Comparison of ENCODE assay signal across 28 cellular contexts in genomic region chr16:22678311-22678710, GRCh38.
"Had no signal": no experiment of that assay in that cellular context is flagged by ENCODE, and none has a peak within 500 bp of the region (broad histone marks: within the 10 kb centered on the region; RNA-seq: fewer than 3 reads in every experiment).

No MANE protein-coding gene starts in this region.

- DNase-seq: hypothalamus; immature natural killer cell; left ventricle myocardium inferior; mesendoderm; naive B cell; nephron progenitor cell; occipital lobe; ovary; right lobe of liver; stimulated activated CD4-positive, alpha-beta T cell treated with anti-CD3 and anti-CD28 coated beads, Interleukin-1b, Interleukin-23, amount 100 ng/mL, for 48 hours; stimulated activated CD4-positive, alpha-beta T cell treated with anti-CD3 and anti-CD28 coated beads, Interleukin-2, amount 100 ng/mL, for 48 hours; stimulated activated CD4-positive, alpha-beta T cell treated with anti-CD3 and anti-CD28 coated beads, Interleukin-4, amount 100 ng/mL, for 4 hours; stimulated activated CD8-positive, alpha-beta memory T cell treated with anti-CD3 and anti-CD28 coated beads, Interleukin-4, amount 100 ng/mL, for 48 hours; stimulated activated naive CD4-positive, alpha-beta T cell treated with Interleukin-2 at 50 U/mL for 16 hours; stimulated activated naive CD8-positive, alpha-beta T cell treated with anti-CD3 and anti-CD28 coated beads, Interleukin-15, amount 100 ng/mL, for 72 hours; substantia nigra; uterus had no signal

- H2AFZ ChIP-seq: neural progenitor cell had no signal

- H3K4me3 Mint-ChIP-seq: immature natural killer cell; mesothelial cell of epicardium; naive B cell; natural killer cell; nephron progenitor cell; neural progenitor cell; stimulated activated memory B cell treated with anti-CD40 and anti-IgM and Interleukin-4, amounts not matched to agents 10 μg/mL and 1 μg/mL and 100 μg/mL, for 72 hours; stimulated activated naive CD8-positive, alpha-beta T cell treated with anti-CD3 and anti-CD28 coated beads, Interleukin-15, amount 100 ng/mL, for 72 hours; type B pancreatic cell had no signal

- H3K4me1 ChIP-seq: neural progenitor cell, right atrium auricular region, right lobe of liver, tibial nerve, uterus had no signal

- H3K27me3 Mint-ChIP-seq: progenitor cell of endocrine pancreas; stimulated activated memory B cell treated with anti-CD40 and anti-IgM and Interleukin-4, amounts not matched to agents 10 μg/mL and 1 μg/mL and 100 μg/mL, for 72 hours had no signal

- ATAC-seq: natural killer cell; right lobe of liver; stimulated activated memory B cell treated with anti-CD40 and anti-IgM and Interleukin-4, amounts not matched to agents 10 μg/mL and 1 μg/mL and 100 μg/mL, for 72 hours; stimulated activated naive CD8-positive, alpha-beta T cell treated with anti-CD3 and anti-CD28 coated beads, Interleukin-15, amount 100 ng/mL, for 72 hours had no signal

- H3K27ac Mint-ChIP-seq: immature natural killer cell; mesothelial cell of epicardium; naive B cell; natural killer cell; nephron progenitor cell; neural progenitor cell; progenitor cell of endocrine pancreas; stimulated activated memory B cell treated with anti-CD40 and anti-IgM and Interleukin-4, amounts not matched to agents 10 μg/mL and 1 μg/mL and 100 μg/mL, for 72 hours; stimulated activated naive CD8-positive, alpha-beta T cell treated with anti-CD3 and anti-CD28 coated beads, Interleukin-15, amount 100 ng/mL, for 72 hours; type B pancreatic cell had no signal

- H3K27me3 ChIP-seq: neural progenitor cell, ovary, right atrium auricular region, right lobe of liver, tibial nerve, uterus had no signal

- H3K4me3 ChIP-seq: left ventricle myocardium inferior, lung, neural progenitor cell, ovary, right atrium auricular region, right lobe of liver, smooth muscle cell, tibial nerve, uterus had no signal

- H3K27ac ChIP-seq: left ventricle myocardium inferior, neural progenitor cell, neutrophil, ovary, right atrium auricular region, right lobe of liver, tibial nerve, uterus had no signal

- H3K9me3 Mint-ChIP-seq: immature natural killer cell; mesothelial cell of epicardium; naive B cell; natural killer cell; nephron progenitor cell; neural progenitor cell; stimulated activated memory B cell treated with anti-CD40 and anti-IgM and Interleukin-4, amounts not matched to agents 10 μg/mL and 1 μg/mL and 100 μg/mL, for 72 hours; stimulated activated naive CD8-positive, alpha-beta T cell treated with anti-CD3 and anti-CD28 coated beads, Interleukin-15, amount 100 ng/mL, for 72 hours; type B pancreatic cell had no signal

- H3K4me1 Mint-ChIP-seq: immature natural killer cell; mesothelial cell of epicardium; naive B cell; natural killer cell; nephron progenitor cell; neural progenitor cell; stimulated activated memory B cell treated with anti-CD40 and anti-IgM and Interleukin-4, amounts not matched to agents 10 μg/mL and 1 μg/mL and 100 μg/mL, for 72 hours; stimulated activated naive CD8-positive, alpha-beta T cell treated with anti-CD3 and anti-CD28 coated beads, Interleukin-15, amount 100 ng/mL, for 72 hours had no signal

- H3K9me3 ChIP-seq: neutrophil, ovary, right atrium auricular region, right lobe of liver, tibial nerve, uterus had no signal

- H3K4me2 ChIP-seq: neural progenitor cell, smooth muscle cell had no signal

- H3K36me3 ChIP-seq: left ventricle myocardium inferior, neural progenitor cell, neutrophil, ovary, right atrium auricular region, right lobe of liver, tibial nerve, uterus had no signal

- H3K36me3 Mint-ChIP-seq: immature natural killer cell; mesothelial cell of epicardium; naive B cell; natural killer cell; neural progenitor cell; stimulated activated memory B cell treated with anti-CD40 and anti-IgM and Interleukin-4, amounts not matched to agents 10 μg/mL and 1 μg/mL and 100 μg/mL, for 72 hours; type B pancreatic cell had no signal
